In genomic region chr4:16092682-16093319, GRCh38 we compare ENCODE assay signal across 26 cellular contexts. TPM values are rescaled to one million over a fixed set of nuclear protein-coding genes. Genes with fewer than 3 reads are reported as not detected.
"Had no signal": no experiment of that assay in that cellular context is flagged by ENCODE, and none has a peak within 500 bp of the region (broad histone marks: within the 10 kb centered on the region; RNA-seq: fewer than 3 reads in every experiment).

No MANE protein-coding gene starts in this region.

- H3K9me3 ChIP-seq: gastroesophageal sphincter, spleen had no signal

- H3K27ac Mint-ChIP-seq: activated T-helper 1 cell treated with anti-CD3 and anti-CD28 coated beads, Interleukin-12 subunit alpha, Interleukin-12 subunit beta, Interleukin-2, Interleukin-4 antibody, amounts not matched to agents 30 ng/mL and 10 ng/mL and 1 ng/mL, durations not matched to agents 14 hours and 24 hours and 36 hours; immature natural killer cell; mesothelial cell of epicardium had no signal

- H3K27ac ChIP-seq: brain microvascular endothelial cell, coronary artery, dorsolateral prefrontal cortex, gastroesophageal sphincter, spleen, tibial nerve had no signal

- H3K4me3 ChIP-seq: coronary artery, dorsolateral prefrontal cortex, gastroesophageal sphincter, spleen, tibial nerve had no signal

- H3K36me3 ChIP-seq: brain microvascular endothelial cell, gastroesophageal sphincter, spleen, tibial nerve had no signal

- DNase-seq: activated CD4-positive, alpha-beta T cell treated with anti-CD3 and anti-CD28 coated beads for 4 hours; activated CD4-positive, alpha-beta T cell treated with anti-CD3 and anti-CD28 coated beads, Interleukin-2, amount 50 U/mL, for 4 hours; activated CD4-positive, CD25-positive, alpha-beta regulatory T cell; activated gamma-delta T cell treated with Interleukin-2 at 50 U/mL for 16 hours; activated naive CD4-positive, alpha-beta T cell treated with anti-CD3 and anti-CD28 coated beads, Interleukin-2, amount 50 U/mL, for 16 hours; amniotic stem cell; brain microvascular endothelial cell; dorsolateral prefrontal cortex; effector memory CD4-positive, alpha-beta T cell; erythroblast; hippocampal formation; immature natural killer cell; kidney; left colon; mammary epithelial cell; naive B cell; posterior cingulate gyrus; right cardiac atrium; spleen; stimulated activated naive CD4-positive, alpha-beta T cell treated with Interleukin-2 at 50 U/mL for 16 hours; T-helper 2 cell had no signal

- H3K9me3 Mint-ChIP-seq: activated T-helper 1 cell treated with anti-CD3 and anti-CD28 coated beads, Interleukin-12 subunit alpha, Interleukin-12 subunit beta, Interleukin-2, Interleukin-4 antibody, amounts not matched to agents 30 ng/mL and 10 ng/mL and 1 ng/mL, durations not matched to agents 14 hours and 24 hours and 36 hours; immature natural killer cell; mesothelial cell of epicardium had no signal

- ATAC-seq: gastroesophageal sphincter, left colon, right cardiac atrium had no signal

- H3K27me3 ChIP-seq: tibial nerve had no signal

- H3K4me1 ChIP-seq: gastroesophageal sphincter, spleen, tibial nerve had no signal

- H3K36me3 Mint-ChIP-seq: immature natural killer cell, mesothelial cell of epicardium, naive B cell had no signal

- H3K4me1 Mint-ChIP-seq: immature natural killer cell, mesothelial cell of epicardium, naive B cell had no signal

- H3K4me3 Mint-ChIP-seq: activated T-helper 1 cell treated with anti-CD3 and anti-CD28 coated beads, Interleukin-12 subunit alpha, Interleukin-12 subunit beta, Interleukin-2, Interleukin-4 antibody, amounts not matched to agents 30 ng/mL and 10 ng/mL and 1 ng/mL, durations not matched to agents 14 hours and 24 hours and 36 hours; immature natural killer cell; mesothelial cell of epicardium; naive B cell had no signal

RNA-seq across cellular contexts. Expression of gene PROM1, which starts 9.0 kb away (rescaled TPM):
- total RNA-seq: activated T-helper 1 cell treated with anti-CD3 and anti-CD28 coated beads, Interleukin-12 subunit alpha, Interleukin-12 subunit beta, Interleukin-2, Interleukin-4 antibody, amounts not matched to agents 30 ng/mL and 10 ng/mL and 1 ng/mL, durations not matched to agents 14 hours and 24 hours and 36 hours; tibial nerve had no signal
